17 cellular contexts compared by ENCODE assay signal in the genomic region with DNA sequence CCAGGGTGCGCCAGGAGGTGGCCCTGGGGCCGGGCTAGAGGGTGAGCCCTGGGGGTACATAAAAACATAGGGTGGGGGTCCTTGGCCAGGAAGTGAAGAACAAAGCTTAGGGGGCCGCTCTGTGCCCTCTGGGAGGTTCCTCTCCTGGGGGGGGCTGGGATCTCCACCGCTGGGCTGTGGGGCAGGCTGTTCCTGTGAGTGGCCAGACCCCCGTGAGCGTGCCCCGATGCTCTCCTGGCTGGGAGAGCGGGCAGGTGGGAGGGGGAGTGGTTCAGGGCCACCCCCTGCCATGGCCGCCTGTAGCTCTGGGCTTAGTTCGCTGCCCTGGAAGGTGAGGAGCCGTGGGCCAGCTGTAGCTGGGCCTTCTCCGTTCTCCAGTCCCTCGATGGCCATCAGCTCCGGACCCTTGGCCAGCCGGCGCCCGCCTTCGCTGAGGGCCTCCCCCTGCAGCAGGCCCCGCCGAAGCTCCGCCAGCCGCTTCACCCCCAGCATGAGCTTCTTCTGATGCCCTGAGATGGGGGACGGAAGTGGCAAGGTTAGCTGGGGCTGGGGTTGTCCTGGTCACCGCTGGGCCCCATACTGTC. TPM values are rescaled to one million over a fixed set of nuclear protein-coding genes. Genes with fewer than 3 reads are reported as not detected.
A peak's percentile ranks its signal among the peaks of the same experiment; 100 is the strongest.
DNase-seq lines count a peak whose midpoint lies in the region; ATAC-seq and TF ChIP-seq lines count a peak whose summit lies in the region.
"Had no signal": no experiment of that assay in that cellular context is flagged by ENCODE, and none has a peak within 500 bp of the region (broad histone marks: within the 10 kb centered on the region; RNA-seq: fewer than 3 reads in every experiment).

No MANE protein-coding gene starts in this region.

- H3K9ac ChIP-seq in BLaER1 (peak overlapping the region; percentile 48), skeletal muscle tissue (ENCODE audit: low read depth in 1 of 3, low read length in 3 of 3) (no peak overlapping the region)
- H3K9ac ChIP-seq: KMS-11 had no signal

- H3K27ac ChIP-seq in BLaER1, result peak overlapping the region; percentile 96
- peak overlapping the region; percentile 91 for H3K27ac ChIP-seq in angular gyrus (ENCODE audit: low read depth, low read length)
- peak overlapping the region in 3 of 4 donors; percentile 70 to 74 (median 73) for H3K27ac ChIP-seq in gastroesophageal sphincter
- H3K27ac ChIP-seq in skeletal muscle tissue (ENCODE audit: low read depth, low read length), result peak overlapping the region; percentile 25
- H3K27ac ChIP-seq: KMS-11, PC-9 had no signal

- POLR2A ChIA-PET in activated CD8-positive, alpha-beta T cell treated with anti-CD3 and anti-CD28 coated beads for 36 hours (lab: Charles Lee), result interaction anchor here (1.4 kb wide), 1 partner anchor 14 kb away, joined by 4 read pairs; a partner anchor contains a TSS

- no CpG with 5 or more reads among the region's 24 CpGs for WGBS in gastroesophageal sphincter (ENCODE audit: low coverage in 1 of 2), 2 donors

- H3K9me3 Mint-ChIP-seq in activated CD8-positive, alpha-beta T cell treated with anti-CD3 and anti-CD28 coated beads for 36 hours, result no peaks in the 10 kb centered on the region
- H3K9me3 Mint-ChIP-seq: CD4-positive, alpha-beta memory T cell had no signal

- peaks cover 19% of the 10 kb centered on the region for H4K20me1 ChIP-seq in BLaER1

- no peak for DNase-seq in activated CD8-positive, alpha-beta T cell treated with anti-CD3 and anti-CD28 coated beads for 36 hours
- DNase-seq in superior temporal gyrus (ENCODE audit: extremely low spot score) (no peak), NCI-H1694 (lab: John Stamatoyannopoulos, UW) (no peak)
- DNase-seq: BE2C; CD4-positive, alpha-beta memory T cell; DMS53; NCI-H1417 treated with DMSO at 0.1 percent for 48 hours; NCI-H1930; NCI-H226; NCI-H524 treated with DMSO at 0.1 percent for 48 hours; PC-9 had no signal

- intact Hi-C loops in activated CD8-positive, alpha-beta T cell treated with anti-CD3 and anti-CD28 coated beads for 36 hours (cut with micrococcal nuclease), result no loop called here

- no peak overlapping the region for H3K4me3 Mint-ChIP-seq in activated CD8-positive, alpha-beta T cell treated with anti-CD3 and anti-CD28 coated beads for 36 hours
- H3K4me3 Mint-ChIP-seq: CD4-positive, alpha-beta memory T cell had no signal

- no peak overlapping the region for H3K27ac Mint-ChIP-seq in activated CD8-positive, alpha-beta T cell treated with anti-CD3 and anti-CD28 coated beads for 36 hours
- H3K27ac Mint-ChIP-seq: CD4-positive, alpha-beta memory T cell had no signal

- no peak for TF ChIP-seq CTCF in gastroesophageal sphincter (IDR thresholded peaks at IDR 0.05)
- TF ChIP-seq CTCF in activated CD8-positive, alpha-beta T cell treated with anti-CD3 and anti-CD28 coated beads for 36 hours (IDR thresholded peaks at IDR 0.05), result no peak

- H3K27me3 Mint-ChIP-seq in activated CD8-positive, alpha-beta T cell treated with anti-CD3 and anti-CD28 coated beads for 36 hours, result no peaks in the 10 kb centered on the region
- H3K27me3 Mint-ChIP-seq: CD4-positive, alpha-beta memory T cell had no signal

- CTCF ChIA-PET in activated CD8-positive, alpha-beta T cell treated with anti-CD3 and anti-CD28 coated beads for 36 hours (lab: Charles Lee), result interaction anchor here (0.6 to 1.3 kb wide), 5 partner anchors 14 to 76 kb away, joined by 3 to 4 read pairs (median 3); a partner anchor contains a TSS

- H3K9me3 ChIP-seq in BLaER1, result no peaks in the 10 kb centered on the region
- no peaks in the 10 kb centered on the region for H3K9me3 ChIP-seq in gastroesophageal sphincter
- no peaks in the 10 kb centered on the region for H3K9me3 ChIP-seq in skeletal muscle tissue (ENCODE audit: control insufficient read depth in 3 of 3, low read length in 3 of 3)
- H3K9me3 ChIP-seq: BE2C had no signal

- H3K4me1 ChIP-seq in BLaER1 (peaks cover 97% of the 10 kb centered on the region), gastroesophageal sphincter (peaks cover 0 to 74% (median 9%) of the 10 kb centered on the region in 3 donors), skeletal muscle tissue (ENCODE audit: control insufficient read depth in 3 of 3, insufficient read depth in 3 of 3, low read length in 3 of 3) (peaks cover 20 to 46% (median 33%) of the 10 kb centered on the region in 3 donors)
- H3K4me1 ChIP-seq: BE2C had no signal

- ATAC-seq in gastroesophageal sphincter (no peak), GM21528 (IDR thresholded peaks at IDR 0.05; ENCODE audit: low FRiP score, unreplicated experiment) (no peak)
- no peak for ATAC-seq in activated CD8-positive, alpha-beta T cell treated with anti-CD3 and anti-CD28 coated beads for 36 hours

- no peak for TF ChIP-seq POLR2A in gastroesophageal sphincter (IDR thresholded peaks at IDR 0.05)

- no peak for TF ChIP-seq EP300 in gastroesophageal sphincter (IDR thresholded peaks at IDR 0.05)

- peaks cover 3% of the 10 kb centered on the region for H3K4me1 Mint-ChIP-seq in activated CD8-positive, alpha-beta T cell treated with anti-CD3 and anti-CD28 coated beads for 36 hours (ENCODE audit: low read depth)
- H3K4me1 Mint-ChIP-seq: CD4-positive, alpha-beta memory T cell had no signal

- no peak overlapping the region for H3K4me3 ChIP-seq in BLaER1
- H3K4me3 ChIP-seq in gastroesophageal sphincter, result no peak overlapping the region
- no peak overlapping the region for H3K4me3 ChIP-seq in skeletal muscle tissue (ENCODE audit: low read length in 3 of 3)
- H3K4me3 ChIP-seq: PC-9 had no signal

- H3K36me3 ChIP-seq in BLaER1 (peaks cover 86% of the 10 kb centered on the region), gastroesophageal sphincter (peaks cover 0 to 98% of the 10 kb centered on the region in 2 donors), skeletal muscle tissue (ENCODE audit: control insufficient read depth in 3 of 3, insufficient read depth in 3 of 3, low read length in 3 of 3) (peaks cover 45 to 53% (median 45%) of the 10 kb centered on the region in 3 donors)

- H3K27me3 ChIP-seq in BLaER1 (no peaks in the 10 kb centered on the region), gastroesophageal sphincter (no peaks in the 10 kb centered on the region), skeletal muscle tissue (ENCODE audit: control insufficient read depth in 3 of 3, insufficient read depth in 3 of 3, low read length in 3 of 3) (no peaks in the 10 kb centered on the region)
- H3K27me3 ChIP-seq: BE2C had no signal

- H3K4me2 ChIP-seq in BLaER1, result peak overlapping the region; percentile 73
- H3K4me2 ChIP-seq: KMS-11, PC-9 had no signal

- H3K36me3 Mint-ChIP-seq in activated CD8-positive, alpha-beta T cell treated with anti-CD3 and anti-CD28 coated beads for 36 hours (ENCODE audit: low read depth), result peaks cover 4% of the 10 kb centered on the region

RNA-seq across cellular contexts. Expression of a gene that starts 12.5 kb away (rescaled TPM):
- 10 to 100 TPM; 13.7 to 46.0 (median 15.6) TPM for total RNA-seq in gastroesophageal sphincter
- total RNA-seq in skeletal muscle tissue, result 8.9 TPM
- total RNA-seq in activated CD8-positive, alpha-beta T cell treated with anti-CD3 and anti-CD28 coated beads for 36 hours, result 1 to 10 TPM; 2.2 to 2.5 TPM

RNA-seq across cellular contexts. Expression of a gene that starts 13.5 kb away (rescaled TPM):
- total RNA-seq in gastroesophageal sphincter (10 to 100 TPM; 15.8 to 26.5 (median 17.1) TPM), skeletal muscle tissue (15.7 TPM)
- 10 to 100 TPM; 38.8 to 45.4 TPM for total RNA-seq in activated CD8-positive, alpha-beta T cell treated with anti-CD3 and anti-CD28 coated beads for 36 hours

RNA-seq across cellular contexts. Expression of a gene that starts 22.7 kb away (rescaled TPM):
- total RNA-seq in gastroesophageal sphincter (1 to 10 TPM; 2.3 to 7.9 (median 5.8) TPM), skeletal muscle tissue (4.7 TPM)
- total RNA-seq in activated CD8-positive, alpha-beta T cell treated with anti-CD3 and anti-CD28 coated beads for 36 hours, result 1 to 10 TPM; 7.2 to 7.4 TPM

RNA-seq across cellular contexts. Expression of a gene that starts 46.4 kb away (rescaled TPM):
- 10 to 100 TPM; 31.0 to 50.3 (median 42.8) TPM for total RNA-seq in gastroesophageal sphincter
- total RNA-seq in skeletal muscle tissue, result 18.3 TPM
- total RNA-seq in activated CD8-positive, alpha-beta T cell treated with anti-CD3 and anti-CD28 coated beads for 36 hours, result 10 to 100 TPM; 55.3 to 56.4 TPM

Comparison
In these comparisons a context has a peak if more than half of its experiments do, and no peak if none do; other contexts are left out.
1. H3K27ac ChIP-seq: peak in every context shown above with its lines; median percentile 96 in BLaER1; 91 in angular gyrus; 73 in gastroesophageal sphincter; 25 in skeletal muscle tissue.